2 cellular contexts compared by ENCODE assay signal in the genomic region with DNA sequence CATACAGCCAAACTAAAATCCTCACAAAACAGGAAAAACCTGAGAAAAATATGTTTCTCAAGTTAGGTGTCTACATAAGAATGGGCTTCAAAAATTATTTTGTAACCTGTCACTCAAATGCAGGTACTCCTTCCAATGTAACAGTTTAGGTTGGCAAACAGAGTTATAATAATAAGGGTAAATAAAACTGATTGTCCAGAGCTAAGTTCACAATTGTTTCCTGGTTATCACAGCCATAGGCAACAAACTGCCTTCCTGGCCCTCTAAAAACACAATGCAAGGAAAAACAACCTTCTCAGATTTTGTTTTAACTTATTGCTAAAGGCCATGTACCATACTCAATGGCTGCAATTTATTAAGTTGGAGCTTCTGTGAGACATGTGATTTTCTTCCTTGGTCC.
TF ChIP-seq lines count a peak whose summit lies in the region.

No MANE protein-coding gene starts in this region.

TF ChIP-seq in HepG2, 621 proteins besides CTCF, POLR2A, EP300 and RAD21:
- TF ChIP-seq SNAPC2 (CRISPR knock-in tag; IDR thresholded peaks at IDR 0.05) (no peak), SMAD3 (CRISPR knock-in tag; IDR thresholded peaks at IDR 0.05) (no peak), PHF20 (CRISPR knock-in tag; IDR thresholded peaks at IDR 0.05) (no peak), ZMAT5 (CRISPR knock-in tag; IDR thresholded peaks at IDR 0.05; ENCODE audit: borderline replicate concordance, low read depth) (no peak)

TF ChIP-seq in SK-N-SH, 30 proteins besides CTCF, POLR2A, EP300 and RAD21:
- TF ChIP-seq FOXJ3 (CRISPR knock-in tag; IDR thresholded peaks at IDR 0.05) (no peak), SMC3 (IDR thresholded peaks at IDR 0.05; ENCODE audit: low read depth, low read length) (no peak), CHD2 (IDR thresholded peaks at IDR 0.05; ENCODE audit: low read length, partially characterized antibody) (no peak), JUND (IDR thresholded peaks at IDR 0.05) (no peak), POLR2AphosphoS5 (IDR thresholded peaks at IDR 0.05; ENCODE audit: low read depth, low read length) (no peak), MEF2A (IDR thresholded peaks at IDR 0.05; ENCODE audit: borderline replicate concordance, low read depth) (no peak), USF2 (IDR thresholded peaks at IDR 0.05; ENCODE audit: borderline replicate concordance, low read depth, low read length) (no peak), RFX5 (IDR thresholded peaks at IDR 0.05; ENCODE audit: low read length) (no peak), TEAD4 (IDR thresholded peaks at IDR 0.05; ENCODE audit: borderline replicate concordance, insufficient read depth) (no peak), TCF12 (IDR thresholded peaks at IDR 0.05) (no peak), TAF1 (IDR thresholded peaks at IDR 0.05; ENCODE audit: borderline replicate concordance, low read depth, low read length) (no peak), FOXM1 (IDR thresholded peaks at IDR 0.05; ENCODE audit: low read depth) (no peak)
- TF ChIP-seq, protein P1, sequence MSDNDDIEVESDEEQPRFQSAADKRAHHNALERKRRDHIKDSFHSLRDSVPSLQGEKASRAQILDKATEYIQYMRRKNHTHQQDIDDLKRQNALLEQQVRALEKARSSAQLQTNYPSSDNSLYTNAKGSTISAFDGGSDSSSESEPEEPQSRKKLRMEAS (IDR thresholded peaks at IDR 0.05; ENCODE audit: low read depth) = no peak
- TF ChIP-seq, protein P2, sequence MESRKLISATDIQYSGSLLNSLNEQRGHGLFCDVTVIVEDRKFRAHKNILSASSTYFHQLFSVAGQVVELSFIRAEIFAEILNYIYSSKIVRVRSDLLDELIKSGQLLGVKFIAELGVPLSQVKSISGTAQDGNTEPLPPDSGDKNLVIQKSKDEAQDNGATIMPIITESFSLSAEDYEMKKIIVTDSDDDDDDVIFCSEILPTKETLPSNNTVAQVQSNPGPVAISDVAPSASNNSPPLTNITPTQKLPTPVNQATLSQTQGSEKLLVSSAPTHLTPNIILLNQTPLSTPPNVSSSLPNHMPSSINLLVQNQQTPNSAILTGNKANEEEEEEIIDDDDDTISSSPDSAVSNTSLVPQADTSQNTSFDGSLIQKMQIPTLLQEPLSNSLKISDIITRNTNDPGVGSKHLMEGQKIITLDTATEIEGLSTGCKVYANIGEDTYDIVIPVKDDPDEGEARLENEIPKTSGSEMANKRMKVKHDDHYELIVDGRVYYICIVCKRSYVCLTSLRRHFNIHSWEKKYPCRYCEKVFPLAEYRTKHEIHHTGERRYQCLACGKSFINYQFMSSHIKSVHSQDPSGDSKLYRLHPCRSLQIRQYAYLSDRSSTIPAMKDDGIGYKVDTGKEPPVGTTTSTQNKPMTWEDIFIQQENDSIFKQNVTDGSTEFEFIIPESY (IDR thresholded peaks at IDR 0.05; ENCODE audit: borderline replicate concordance, low read depth) = no peak
TF ChIP-seq in SK-N-SH: peak in this region for 0.
